In the genomic region with DNA sequence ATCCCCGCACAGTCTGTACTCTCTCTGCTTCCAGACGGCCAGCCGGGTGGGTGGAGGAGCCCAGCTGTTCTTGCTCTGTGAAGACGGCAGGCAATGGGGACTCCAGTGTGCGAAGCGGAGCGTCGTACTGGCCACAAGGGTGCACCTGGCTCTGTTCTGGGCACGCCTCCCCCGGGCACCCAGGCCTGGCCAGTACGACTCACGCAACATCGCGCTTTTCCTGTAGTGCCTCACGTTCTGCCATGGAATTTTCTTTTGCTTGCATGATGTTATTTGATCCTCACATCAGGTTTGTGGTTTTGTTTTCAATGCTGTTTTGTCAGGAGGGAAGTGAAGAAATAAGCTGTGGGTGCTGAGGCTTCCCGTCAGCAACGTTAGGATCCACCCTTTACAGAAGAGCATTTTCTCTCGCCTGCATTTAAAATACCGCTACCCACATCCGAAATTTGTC, we compare ENCODE assay signal across 11 cellular contexts.
DNase-seq lines count a peak whose midpoint lies in the region; ATAC-seq and TF ChIP-seq lines count a peak whose summit lies in the region.
"Had no signal": no experiment of that assay in that cellular context is flagged by ENCODE, and none has a peak within 500 bp of the region (broad histone marks: within the 10 kb centered on the region; RNA-seq: fewer than 3 reads in every experiment).

No MANE protein-coding gene starts in this region.

- no peak overlapping the region for H2BK5ac ChIP-seq in H9 (ENCODE audit: insufficient read length, low read length)

- no peak overlapping the region for H2BK15ac ChIP-seq in H9 (ENCODE audit: low read depth, low read length)

- no peak overlapping the region for H2BK120ac ChIP-seq in H9 (ENCODE audit: low read depth, low read length, poor library complexity, severe bottlenecking)

- no peaks in the 10 kb centered on the region for H3K9me3 ChIP-seq in H9 (ENCODE audit: control insufficient read depth, low read depth, low read length)
- H3K9me3 ChIP-seq: esophagus squamous epithelium, thoracic aorta had no signal

- no peak overlapping the region for H3K14ac ChIP-seq in H9 (ENCODE audit: insufficient read depth, low read length)

- H3K4me1 Mint-ChIP-seq in H9: peaks cover 4% of the 10 kb centered on the region in 2 experiments
- no peaks in the 10 kb centered on the region for H3K4me1 Mint-ChIP-seq in activated CD4-positive, alpha-beta memory T cell treated with anti-CD3 and anti-CD28 coated beads for 36 hours (ENCODE audit: low read depth)

- H3K79me1 ChIP-seq in H9 (ENCODE audit: insufficient read depth, low read depth, low read length, poor library complexity, severe bottlenecking): no peaks in the 10 kb centered on the region

- no peaks in the 10 kb centered on the region; a peak in 1 of 5 replicates for H3K9me3 Mint-ChIP-seq in H9
- peaks cover 6% of the 10 kb centered on the region for H3K9me3 Mint-ChIP-seq in activated CD4-positive, alpha-beta memory T cell treated with anti-CD3 and anti-CD28 coated beads for 36 hours

- H3K4me3 Mint-ChIP-seq in H9: no peak overlapping the region
- no peak overlapping the region for H3K4me3 Mint-ChIP-seq in activated CD4-positive, alpha-beta memory T cell treated with anti-CD3 and anti-CD28 coated beads for 36 hours

- H3K4me1 ChIP-seq in H9 (ENCODE audit: insufficient read depth, low read length): no peaks in the 10 kb centered on the region
- H3K4me1 ChIP-seq: esophagus squamous epithelium had no signal

- H3K23ac ChIP-seq in H9 (ENCODE audit: insufficient read length, low read depth, low read length): no peak overlapping the region

- intact Hi-C loops in sciatic nerve (cut with DNase I): no loop called here
- intact Hi-C loops in activated CD4-positive, alpha-beta memory T cell treated with anti-CD3 and anti-CD28 coated beads for 36 hours (cut with micrococcal nuclease): no loop called here

- H2BK20ac ChIP-seq in H9 (ENCODE audit: low read depth, low read length, poor library complexity, severe bottlenecking): no peak overlapping the region

- peak; percentile 58 for DNase-seq in H9
- DNase-seq in NOMO-1 treated with dmso at 0.1 percent for 144 hours (lab: John Stamatoyannopoulos, UW; ENCODE audit: unreplicated experiment): peak; percentile 45
- peak; percentile 49 for DNase-seq in ecto neural progenitor cell (ENCODE audit: low spot score)
- DNase-seq in sciatic nerve (ENCODE audit: low spot score): no peak
- no peak for DNase-seq in activated CD4-positive, alpha-beta memory T cell treated with anti-CD3 and anti-CD28 coated beads for 36 hours
- DNase-seq in AG08396 (ENCODE audit: low spot score): no peak
- DNase-seq: activated naive CD4-positive, alpha-beta T cell treated with Interleukin-2 at 50 U/mL for 16 hours; esophagus squamous epithelium; stimulated activated CD4-positive, alpha-beta T cell treated with anti-CD3 and anti-CD28 coated beads, Interleukin-12 subunit alpha, Interleukin-12 subunit beta, amount 100 ng/mL, for 4 hours had no signal

- H4K20me1 ChIP-seq in H9 (ENCODE audit: control insufficient read depth, insufficient read depth, insufficient read length): no peaks in the 10 kb centered on the region

- H4K5ac ChIP-seq in H9 (ENCODE audit: insufficient read length, low read depth, low read length): no peak overlapping the region

- H2AFZ ChIP-seq in H9 (ENCODE audit: low read length): no peak overlapping the region

- POLR2A ChIA-PET in activated CD4-positive, alpha-beta memory T cell treated with anti-CD3 and anti-CD28 coated beads for 36 hours (lab: Charles Lee): no interaction called here

- TF ChIP-seq CTCF in H9 (conservative IDR thresholded peaks at IDR 0.05): peak; percentile 15; the same call in 1 of the 3 replicates

- no peak overlapping the region for H3K4ac ChIP-seq in H9 (ENCODE audit: low read depth, low read length)

- no CpG with 5 or more reads among the region's 20 CpGs for WGBS in H9 (ENCODE audit: extremely low coverage, insufficient read length, low lambda C conversion rate)

- H2AK5ac ChIP-seq in H9 (ENCODE audit: insufficient read length, low read length): no peak overlapping the region

- H3K27ac ChIP-seq in H9 (ENCODE audit: insufficient read length, low read depth, low read length): no peak overlapping the region
- H3K27ac ChIP-seq: esophagus squamous epithelium, thoracic aorta had no signal

- H4K91ac ChIP-seq in H9 (ENCODE audit: insufficient read length, low read depth, low read length): no peak overlapping the region

- no peaks in the 10 kb centered on the region for H3K36me3 Mint-ChIP-seq in H9 (ENCODE audit: insufficient read depth in 1 of 3, low read depth in 3 of 3)
- no peaks in the 10 kb centered on the region for H3K36me3 Mint-ChIP-seq in activated CD4-positive, alpha-beta memory T cell treated with anti-CD3 and anti-CD28 coated beads for 36 hours

- H3K79me2 ChIP-seq in H9 (ENCODE audit: insufficient read depth, low read length): no peaks in the 10 kb centered on the region

- no peaks in the 10 kb centered on the region for H3K27me3 ChIP-seq in H9 (ENCODE audit: insufficient read depth, low read length)
- H3K27me3 ChIP-seq: esophagus squamous epithelium had no signal

- H3K23me2 ChIP-seq in H9 (ENCODE audit: insufficient read length, low read depth, low read length, poor library complexity, severe bottlenecking): no peaks in the 10 kb centered on the region

- no peak overlapping the region for H3K9ac ChIP-seq in H9 (ENCODE audit: extremely low read depth, insufficient read length, low read length)

- H3K18ac ChIP-seq in H9 (ENCODE audit: insufficient read length, low read depth, low read length): no peak overlapping the region

- ATAC-seq in sciatic nerve: peak; percentile 77
- ATAC-seq in HG02588 (IDR thresholded peaks at IDR 0.05; ENCODE audit: unreplicated experiment): no peak

- no peak overlapping the region for H3K4me2 ChIP-seq in H9 (ENCODE audit: insufficient read depth, insufficient read length, low read length)

- no peaks in the 10 kb centered on the region for H3K27me3 Mint-ChIP-seq in H9 (ENCODE audit: low read depth)
- H3K27me3 Mint-ChIP-seq in activated CD4-positive, alpha-beta memory T cell treated with anti-CD3 and anti-CD28 coated beads for 36 hours: no peaks in the 10 kb centered on the region

- no peak overlapping the region for H3K56ac ChIP-seq in H9 (ENCODE audit: insufficient read length, low read depth, low read length)

- no peak overlapping the region for H3T11ph ChIP-seq in H9 (ENCODE audit: low read length)

- H4K8ac ChIP-seq in H9 (replicated peaks; ENCODE audit: insufficient read length, low read depth, low read length): no peak overlapping the region

- H2BK12ac ChIP-seq in H9 (ENCODE audit: insufficient read length, low read depth, low read length): no peak overlapping the region

- H3K27ac Mint-ChIP-seq in H9: no peak overlapping the region; a peak in 1 of 7 replicates
- no peak overlapping the region for H3K27ac Mint-ChIP-seq in activated CD4-positive, alpha-beta memory T cell treated with anti-CD3 and anti-CD28 coated beads for 36 hours

- CTCF ChIA-PET in activated CD4-positive, alpha-beta memory T cell treated with anti-CD3 and anti-CD28 coated beads for 36 hours (lab: Charles Lee): no interaction called here

Comparison
In these comparisons a context has a peak if more than half of its experiments do, and no peak if none do; other contexts are left out.
1. DNase-seq: peak in H9 (single experiment), NOMO-1 treated with dmso at 0.1 percent for 144 hours (single experiment) and ecto neural progenitor cell (single experiment); none in sciatic nerve (single experiment), activated CD4-positive, alpha-beta memory T cell treated with anti-CD3 and anti-CD28 coated beads for 36 hours (single experiment) and AG08396 (single experiment).